Comparison of ENCODE assay signal across 9 cellular contexts in the genomic region with DNA sequence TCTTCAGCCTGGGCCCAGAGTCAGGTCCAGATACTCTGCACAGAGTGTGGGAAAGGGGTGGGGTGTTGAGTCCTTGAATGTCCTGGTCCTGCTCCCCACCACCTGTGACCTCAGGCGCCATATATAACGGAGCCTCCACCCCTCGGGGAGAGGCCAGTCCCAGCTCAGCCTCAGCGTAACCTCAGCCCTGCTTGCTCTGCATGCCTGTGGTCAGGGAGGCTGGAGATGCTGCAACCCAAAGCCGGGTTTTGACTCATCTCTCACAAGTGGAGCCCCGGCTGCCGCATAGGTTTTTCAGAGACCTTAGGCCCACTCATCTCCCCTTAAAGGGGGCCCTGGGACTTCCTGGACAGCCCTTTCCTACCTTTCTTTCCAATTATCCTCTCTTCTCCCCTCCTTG. TPM values are rescaled to one million over a fixed set of nuclear protein-coding genes. Genes with fewer than 3 reads are reported as not detected.
DNase-seq lines count a peak whose midpoint lies in the region; ATAC-seq and TF ChIP-seq lines count a peak whose summit lies in the region.
"Had no signal": no experiment of that assay in that cellular context is flagged by ENCODE, and none has a peak within 500 bp of the region (broad histone marks: within the 10 kb centered on the region; RNA-seq: fewer than 3 reads in every experiment).

No MANE protein-coding gene starts in this region.

- H3K9me3 ChIP-seq in Peyer's patch (no peaks in the 10 kb centered on the region), osteoblast (ENCODE audit: low read depth, low read length) (no peaks in the 10 kb centered on the region)

- no peaks in the 10 kb centered on the region for H3K27me3 ChIP-seq in Peyer's patch
- H3K27me3 ChIP-seq in osteoblast (ENCODE audit: insufficient read depth, low read length), result no peaks in the 10 kb centered on the region

- H3K4me1 ChIP-seq in Peyer's patch (peaks cover 0 to 52% (median 25%) of the 10 kb centered on the region in 4 donors), osteoblast (ENCODE audit: insufficient read depth, low read length) (peaks cover 25% of the 10 kb centered on the region)

- TF ChIP-seq CTCF in Peyer's patch (IDR thresholded peaks at IDR 0.05), result no peak
- no peak for TF ChIP-seq CTCF in osteoblast (IDR thresholded peaks at IDR 0.05; ENCODE audit: extremely low read depth, low read depth, low read length)

- ATAC-seq in GM18870 (IDR thresholded peaks at IDR 0.05; ENCODE audit: unreplicated experiment) (peak; percentile 56), HG02885 (IDR thresholded peaks at IDR 0.05; ENCODE audit: poor library complexity, unreplicated experiment) (peak; percentile 78)
- peak; percentile 90 for ATAC-seq in activated naive CD8-positive, alpha-beta T cell treated with anti-CD3 and anti-CD28 coated beads, Interleukin-2, amount 50 U/mL, for 24 hours

- peaks cover 0 to 4% (median 0%) of the 10 kb centered on the region in 3 donors for H3K36me3 ChIP-seq in Peyer's patch
- peaks cover 10% of the 10 kb centered on the region for H3K36me3 ChIP-seq in osteoblast (ENCODE audit: insufficient read depth, low read length)

- peaks cover 90% of the 10 kb centered on the region for H3K4me1 Mint-ChIP-seq in activated naive CD8-positive, alpha-beta T cell treated with anti-CD3 and anti-CD28 coated beads, Interleukin-2, amount 50 U/mL, for 24 hours

- TF ChIP-seq POLR2A in Peyer's patch (IDR thresholded peaks at IDR 0.05), result no peak

- no peaks in the 10 kb centered on the region for H4K20me1 ChIP-seq in osteoblast (ENCODE audit: insufficient read depth, low read length)

- H3K27ac Mint-ChIP-seq in activated naive CD8-positive, alpha-beta T cell treated with anti-CD3 and anti-CD28 coated beads, Interleukin-2, amount 50 U/mL, for 24 hours, result peak overlapping the region; percentile 74

- peak; percentile 53 to 78 (median 68) for DNase-seq in Peyer's patch
- DNase-seq in activated naive CD8-positive, alpha-beta T cell treated with anti-CD3 and anti-CD28 coated beads, Interleukin-2, amount 50 U/mL, for 24 hours, result peak; percentile 82
- peak; percentile 99 for DNase-seq in osteoblast (ENCODE audit: insufficient read length, low spot score, missing footprints)
- DNase-seq in NCI-H526 treated with DMSO at 0.1 percent for 48 hours (lab: John Stamatoyannopoulos, UW), result no peak
- DNase-seq in C1 segment of cervical spinal cord (lab: John Stamatoyannopoulos, UW), result no peak
- no peak for DNase-seq in NCI-H82 (lab: John Stamatoyannopoulos, UW)

- H3K4me2 ChIP-seq in osteoblast (ENCODE audit: insufficient read depth, low read length), result peak overlapping the region; percentile 49

- H3K4me3 Mint-ChIP-seq in activated naive CD8-positive, alpha-beta T cell treated with anti-CD3 and anti-CD28 coated beads, Interleukin-2, amount 50 U/mL, for 24 hours, result peak overlapping the region; percentile 84

- H3K27ac ChIP-seq in Peyer's patch (peak overlapping the region; percentile 59 to 86 (median 72)), osteoblast (ENCODE audit: low read depth, low read length) (peak overlapping the region; percentile 67)

- no peaks in the 10 kb centered on the region for H3K27me3 Mint-ChIP-seq in activated naive CD8-positive, alpha-beta T cell treated with anti-CD3 and anti-CD28 coated beads, Interleukin-2, amount 50 U/mL, for 24 hours

- no peaks in the 10 kb centered on the region for H3K9me3 Mint-ChIP-seq in activated naive CD8-positive, alpha-beta T cell treated with anti-CD3 and anti-CD28 coated beads, Interleukin-2, amount 50 U/mL, for 24 hours

- H3K4me3 ChIP-seq in Peyer's patch (peak overlapping the region in 3 of 4 donors; percentile 22 to 51 (median 38)), osteoblast (ENCODE audit: insufficient read depth, low read length) (no peak overlapping the region)

- no peaks in the 10 kb centered on the region for H3K79me2 ChIP-seq in osteoblast (ENCODE audit: insufficient read depth, low read length)

- peaks cover 26% of the 10 kb centered on the region for H3K36me3 Mint-ChIP-seq in activated naive CD8-positive, alpha-beta T cell treated with anti-CD3 and anti-CD28 coated beads, Interleukin-2, amount 50 U/mL, for 24 hours (ENCODE audit: low read depth)

- peak overlapping the region; percentile 42 for H2AFZ ChIP-seq in osteoblast (ENCODE audit: low read length)

RNA-seq across cellular contexts. Expression of a gene that starts 1.3 kb away (rescaled TPM):
- 10 to 100 TPM in 1 of 4 donors, 1 to 10 TPM in 3; 3.8 to 66.0 (median 4.4) TPM for total RNA-seq in Peyer's patch
- 0.88 and 1.1 TPM in 2 replicates for total RNA-seq in osteoblast
- total RNA-seq: dermis microvascular lymphatic vessel endothelial cell had no signal

RNA-seq across cellular contexts. Expression of a gene that starts 25.0 kb away (rescaled TPM):
- total RNA-seq in Peyer's patch (100 to 1,000 TPM in 2 of 4 donors, 10 to 100 TPM in 2; 36.1 to 154 (median 109) TPM), osteoblast (9.1 and 9.4 TPM in 2 replicates)

RNA-seq across cellular contexts. Expression of a gene that starts 25.2 kb away (rescaled TPM):
- 10 to 100 TPM; 11.9 to 38.8 (median 23.1) TPM for total RNA-seq in Peyer's patch
- 14.7 and 19.5 TPM in 2 replicates for total RNA-seq in osteoblast

RNA-seq across cellular contexts. Expression of a gene that starts 26.3 kb away (rescaled TPM):
- total RNA-seq in Peyer's patch (10 to 100 TPM in 1 of 4 donors, 1 to 10 TPM in 3; 1.9 to 10.7 (median 5.7) TPM), osteoblast (46.6 and 49.9 TPM in 2 replicates)

Comparison
In these comparisons a context has a peak if more than half of its experiments do, and no peak if none do; other contexts are left out.
1. DNase-seq: peak in Peyer's patch (3 of 3), activated naive CD8-positive, alpha-beta T cell treated with anti-CD3 and anti-CD28 coated beads, Interleukin-2, amount 50 U/mL, for 24 hours (single experiment) and osteoblast (single experiment); none in NCI-H526 treated with DMSO at 0.1 percent for 48 hours (single experiment), C1 segment of cervical spinal cord (0 of 14) and NCI-H82 (single experiment).
2. Peak in every context shown above with its lines, with median percentiles within 50 percentile points of each other: ATAC-seq.